1 cellular context compared by ENCODE assay signal in the genomic region with DNA sequence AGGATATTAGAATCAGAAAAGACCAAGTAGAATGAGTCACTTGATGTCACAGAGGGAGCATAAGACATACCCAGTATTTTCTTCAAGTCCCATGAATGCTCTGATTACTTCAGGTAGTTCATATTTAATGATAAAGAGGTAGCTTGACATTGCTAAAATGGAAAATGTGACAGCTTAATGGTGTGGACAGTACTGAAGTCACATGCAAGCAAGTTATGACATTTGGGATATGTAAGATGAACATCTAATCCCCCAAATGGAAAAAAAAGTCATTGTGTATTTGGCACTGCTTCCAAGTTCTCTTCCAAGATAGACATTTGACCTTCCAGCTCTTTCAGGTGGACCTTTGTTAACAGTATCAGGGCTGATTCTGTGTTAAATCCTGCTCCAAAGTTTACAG.
TF ChIP-seq lines count a peak whose summit lies in the region.

No MANE protein-coding gene starts in this region.

TF ChIP-seq in IMR-90, 13 proteins besides CTCF, POLR2A, EP300 and RAD21 (continued from another document):
- TF ChIP-seq, protein P1, sequence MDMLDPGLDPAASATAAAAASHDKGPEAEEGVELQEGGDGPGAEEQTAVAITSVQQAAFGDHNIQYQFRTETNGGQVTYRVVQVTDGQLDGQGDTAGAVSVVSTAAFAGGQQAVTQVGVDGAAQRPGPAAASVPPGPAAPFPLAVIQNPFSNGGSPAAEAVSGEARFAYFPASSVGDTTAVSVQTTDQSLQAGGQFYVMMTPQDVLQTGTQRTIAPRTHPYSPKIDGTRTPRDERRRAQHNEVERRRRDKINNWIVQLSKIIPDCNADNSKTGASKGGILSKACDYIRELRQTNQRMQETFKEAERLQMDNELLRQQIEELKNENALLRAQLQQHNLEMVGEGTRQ (IDR thresholded peaks at IDR 0.05; ENCODE audit: low read depth, low read length): no peak
- no peak for TF ChIP-seq NFE2L2 (IDR thresholded peaks at IDR 0.05; ENCODE audit: low read depth, low read length)
- no peak for TF ChIP-seq CEBPB (IDR thresholded peaks at IDR 0.05; ENCODE audit: low read depth, low read length)
- TF ChIP-seq BHLHE40 (IDR thresholded peaks at IDR 0.05; ENCODE audit: low read depth, low read length): no peak
- TF ChIP-seq MAZ (IDR thresholded peaks at IDR 0.05; ENCODE audit: borderline replicate concordance, low read depth, low read length): no peak
- no peak for TF ChIP-seq SMC3 (IDR thresholded peaks at IDR 0.05; ENCODE audit: low read depth, low read length)
- TF ChIP-seq CHD1 (IDR thresholded peaks at IDR 0.05; ENCODE audit: low read depth, low read length): no peak
